6 cellular contexts compared by ENCODE assay signal in genomic region chr7:55605661-55606060, GRCh38. TPM values are rescaled to one million over a fixed set of nuclear protein-coding genes. Genes with fewer than 3 reads are reported as not detected.
A peak's percentile ranks its signal among the peaks of the same experiment; 100 is the strongest.
DNase-seq lines count a peak whose midpoint lies in the region; ATAC-seq, FAIRE-seq and TF ChIP-seq lines count a peak whose summit lies in the region.
"Not testable (repeated sequence)": the region's sequence is repeated elsewhere in the genome, so short reads cannot be mapped to it uniquely, and the experiment has no call there.

No MANE protein-coding gene starts in this region.

- not testable (repeated sequence) for TF ChIP-seq RAD21 in K562 (CRISPR knock-in tag; conservative IDR thresholded peaks at IDR 0.05 in 1 of 2, IDR thresholded peaks at IDR 0.05 in 1 of 2)

- POLR2A ChIA-PET in K562 (lab: Yijun Ruan, JAX), result not testable (repeated sequence)

- in situ Hi-C loops in K562 (cut with MboI), result not testable (repeated sequence)

- H4K20me1 ChIP-seq in K562 (replicated peaks; ENCODE audit: control insufficient read depth, insufficient read depth, low read length), result not testable (repeated sequence)

- peak; percentile 95 for FAIRE-seq in A204.1 (lab: Jason Lieb, UNC)
- peak; percentile 82 for FAIRE-seq in RCC 7860 (lab: Jason Lieb, UNC)
- not testable (repeated sequence) for FAIRE-seq in K562 (lab: Jason Lieb, UNC)
- peak; percentile 83 for FAIRE-seq in endometrium (lab: Jason Lieb, UNC)
- FAIRE-seq in islet of Langerhans (lab: Jason Lieb, UNC), result peak; percentile 86
- peak; percentile 89 for FAIRE-seq in pancreas (lab: Jason Lieb, UNC)

- H3K4me2 ChIP-seq in K562 (ENCODE audit: insufficient read depth, low read length), result not testable (repeated sequence)

- TF ChIP-seq CTCF in K562 (IDR thresholded peaks at IDR 0.05 in 2 of 3, conservative IDR thresholded peaks at IDR 0.05 in 1 of 3; ENCODE audit: insufficient read depth in 2 of 3, low read depth in 1 of 3, low read length in 3 of 3); pancreas (IDR thresholded peaks at IDR 0.05): not testable (repeated sequence)

- not testable (repeated sequence) for TF ChIP-seq EP300 in K562 (IDR thresholded peaks at IDR 0.05; ENCODE audit: low read length)

- ATAC-seq in K562, pancreas: not testable (repeated sequence)

- not testable (repeated sequence) for H3K9ac ChIP-seq in K562 (ENCODE audit: insufficient read depth in 1 of 2, low read depth in 2 of 2, low read length in 2 of 2)

- H3K9me3 ChIP-seq in K562 (replicated peaks; ENCODE audit: control insufficient read depth, insufficient read depth, low read depth, low read length); pancreas: not testable (repeated sequence)

- not testable (repeated sequence) for H3K36me3 ChIP-seq in K562 (ENCODE audit: control insufficient read depth, insufficient read depth, low read length); pancreas

- DNase-seq in RCC 7860 (ENCODE audit: low spot score); K562 (ENCODE audit: extremely low read depth in 1 of 4, low spot score in 3 of 4); pancreas: not testable (repeated sequence)

- not testable (repeated sequence) for BruUV-seq in K562 (replicated peaks; lab: Mats Ljungman, UMichigan)

- not testable (repeated sequence) for H3K4me3 ChIP-seq in K562, pancreas

- not testable (repeated sequence) for H3K27ac ChIP-seq in K562 (ENCODE audit: extremely low read depth, low read depth, low read length); pancreas

- CTCF ChIA-PET in K562 (lab: Yijun Ruan, JAX; ENCODE audit: low intra/inter-chr PET ratio), result not testable (repeated sequence)

- intact Hi-C loops in K562 (cut with micrococcal nuclease); pancreas (cut with DNase I): not testable (repeated sequence)

- not testable (repeated sequence) for H3K9me1 ChIP-seq in K562 (ENCODE audit: control insufficient read depth, insufficient read depth, low read length)

- H3K27me3 ChIP-seq in K562 (ENCODE audit: control insufficient read depth in 2 of 2, insufficient read depth in 2 of 2, low read length in 2 of 2); pancreas: not testable (repeated sequence)

- H3K4me1 ChIP-seq in K562 (replicated peaks in 1 of 2; ENCODE audit: control insufficient read depth in 2 of 2, insufficient read depth in 2 of 2, low read length in 2 of 2); pancreas: not testable (repeated sequence)

- not testable (repeated sequence) for H3K79me2 ChIP-seq in K562 (ENCODE audit: control insufficient read depth, insufficient read depth, low read length)

- H2AFZ ChIP-seq in K562 (ENCODE audit: low read depth, low read length), result not testable (repeated sequence)

- TF ChIP-seq POLR2A in K562 (conservative IDR thresholded peaks at IDR 0.05), result not testable (repeated sequence)

TF ChIP-seq in K562, 482 proteins besides CTCF, POLR2A, EP300 and RAD21:
- peak; percentile 92 for TF ChIP-seq ZNF507 (tag; conservative IDR thresholded peaks at IDR 0.05)
TF ChIP-seq in K562: peak in this region for 1; not testable (repeated sequence) for 481.

RNA-seq across cellular contexts. Expression of gene VOPP1, which starts 33.4 kb away (rescaled TPM):
- total RNA-seq in K562 (2011; cell fraction: chromatin; rRNA removed; ENCODE audit: low replicate concordance), result 22.5 and 27.7 TPM in 2 replicates
- 28.4 and 32.9 TPM in 2 replicates for total RNA-seq in K562 (2011; cell fraction: nucleolus; rRNA removed)
- 36.5 and 44.2 TPM in 2 replicates for total RNA-seq in K562 (2011; cell fraction: nucleoplasm; rRNA removed)
- total RNA-seq in K562 (2014; rRNA removed), result 31.0 and 41.3 TPM in 2 replicates
- 32.4 and 32.8 TPM in 2 replicates for total RNA-seq in K562 (2014; rRNA removed; fragmentation: Illumina TruSeq; extraction: Trizol)
- 33.1 and 35.9 TPM in 2 replicates for total RNA-seq in K562 (2015; rRNA removed; fragmentation: Illumina TruSeq; extraction: Trizol)
- total RNA-seq in K562 (2021), result 45.8 and 47.0 TPM in 2 replicates
- 27.3 and 32.5 TPM in 2 replicates for polyA plus RNA-seq in K562 (2011; rRNA removed)
- 31.1 and 42.4 TPM in 2 replicates for polyA plus RNA-seq in K562 (2011; cell fraction: cytosol; rRNA removed)
- polyA plus RNA-seq in K562 (2011; cell fraction: nucleus; rRNA removed), result 13.2 and 14.1 TPM in 2 replicates
- 32.7 and 35.8 TPM in 2 replicates for polyA plus RNA-seq in K562 (2012)
- polyA plus RNA-seq in K562 (2014; fragmentation: Illumina TruSeq; extraction: Trizol), result 31.2 and 36.5 TPM in 2 replicates
- polyA plus RNA-seq in K562 (2014; fragmentation: Nextera tagmentation; extraction: Ambion mirVana), result 10 to 100 TPM in 1 of 2 experiments, 1 to 10 TPM in 1; 8.2 to 11.0 TPM
- polyA plus RNA-seq in K562 (2014; rRNA removed), result 31.0 and 35.3 TPM in 2 replicates
- polyA minus RNA-seq in K562 (2011; rRNA and poly(A)+ RNA removed), result 36.3 and 42.1 TPM in 2 replicates
- 30.5 and 37.7 TPM in 2 replicates for polyA minus RNA-seq in K562 (2011; cell fraction: cytosol; rRNA and poly(A)+ RNA removed)
- 6.7 and 7.6 TPM in 2 replicates for polyA minus RNA-seq in K562 (2011; cell fraction: nucleus; rRNA and poly(A)+ RNA removed)
- 10 to 100 TPM; 15.1 to 34.3 (median 19.2) TPM for total RNA-seq in pancreas
- 10 to 100 TPM; 16.0 to 37.3 TPM for polyA plus RNA-seq in pancreas
